In genomic region chr22:37816543-37817180, GRCh38 we compare ENCODE assay signal across 15 cellular contexts. TPM values are rescaled to one million over a fixed set of nuclear protein-coding genes. Genes with fewer than 3 reads are reported as not detected.
DNase-seq lines count a peak whose midpoint lies in the region; ATAC-seq, FAIRE-seq and TF ChIP-seq lines count a peak whose summit lies in the region.
"Had no signal": no experiment of that assay in that cellular context is flagged by ENCODE, and none has a peak within 500 bp of the region (broad histone marks: within the 10 kb centered on the region; RNA-seq: fewer than 3 reads in every experiment).

No MANE protein-coding gene starts in this region.

- no peak overlapping the region; a peak in 1 of 4 replicates for H3K9ac ChIP-seq in K562 (ENCODE audit: insufficient read depth in 1 of 2, low read depth in 2 of 2, low read length in 2 of 2)

- H3K79me2 ChIP-seq in K562 (ENCODE audit: control insufficient read depth, insufficient read depth, low read length) = 0 out of 3 replicates have a peak, but pooled peaks cover 4% of the 10 kb centered on the region

- H3K27ac ChIP-seq in K562 (ENCODE audit: extremely low read depth, low read depth, low read length) (no peak overlapping the region), right lobe of liver (peak overlapping the region in 2 of 3 donors; percentile 57 to 62)
- H3K27ac ChIP-seq: BLaER1 treated with 17β-estradiol and CSF1 and Interleukin-3, amounts not matched to agents 10 nM and 100 nM had no signal

- H3K4me1 Mint-ChIP-seq in activated CD4-positive, alpha-beta T cell treated with anti-CD3 and anti-CD28 coated beads, Interleukin-2, amount 10 ng/mL, durations not matched to agents 24 days and 14 days = peaks cover 8% of the 10 kb centered on the region
- H3K4me1 Mint-ChIP-seq in activated naive CD8-positive, alpha-beta T cell treated with anti-CD3 and anti-CD28 coated beads for 36 hours = peaks cover 10% of the 10 kb centered on the region

- no peak overlapping the region for H2AFZ ChIP-seq in K562 (ENCODE audit: low read depth, low read length)

- intact Hi-C loops in activated CD4-positive, alpha-beta T cell treated with anti-CD3 and anti-CD28 coated beads, Interleukin-2, amount 10 ng/mL, durations not matched to agents 24 days and 14 days (cut with micrococcal nuclease) = loop anchor here (1.0 kb wide), 3 partner anchors 9 to 118 kb away; partner anchors contain the start of gene GCAT
- intact Hi-C loops in K562 (cut with micrococcal nuclease) = loop anchor here (1.0 kb wide), 2 partner anchors 47 to 149 kb away; no protein-coding TSS in a partner anchor
- intact Hi-C loops in right lobe of liver (cut with DNase I) = loop anchor here (5.0 kb wide), 1 partner anchor 46 kb away; no protein-coding TSS in a partner anchor

- H3K27me3 ChIP-seq in K562 (ENCODE audit: control insufficient read depth in 2 of 2, insufficient read depth in 2 of 2, low read length in 2 of 2) (no peaks in the 10 kb centered on the region), right lobe of liver (no peaks in the 10 kb centered on the region)

- no peak for TF ChIP-seq POLR2A in K562 (conservative IDR thresholded peaks at IDR 0.05)
- TF ChIP-seq POLR2A in right lobe of liver (IDR thresholded peaks at IDR 0.05) = no peak

- peaks cover 5% of the 10 kb centered on the region for H3K36me3 Mint-ChIP-seq in activated CD4-positive, alpha-beta T cell treated with anti-CD3 and anti-CD28 coated beads, Interleukin-2, amount 10 ng/mL, durations not matched to agents 24 days and 14 days (ENCODE audit: low read depth)
- H3K36me3 Mint-ChIP-seq in activated naive CD8-positive, alpha-beta T cell treated with anti-CD3 and anti-CD28 coated beads for 36 hours = no peaks in the 10 kb centered on the region
- H3K36me3 Mint-ChIP-seq: CD4-positive, CD25-positive, alpha-beta regulatory T cell had no signal

- TF ChIP-seq EP300 in K562 (IDR thresholded peaks at IDR 0.05; ENCODE audit: low read length) = no peak

- H3K4me3 ChIP-seq in K562 (no peak overlapping the region), right lobe of liver (no peak overlapping the region)
- H3K4me3 ChIP-seq: BLaER1 treated with 17β-estradiol and CSF1 and Interleukin-3, amounts not matched to agents 10 nM and 100 nM had no signal

- FAIRE-seq in K562 (lab: Jason Lieb, UNC) = no peak
- FAIRE-seq: HTR-8/SVneo had no signal

- H4K20me1 ChIP-seq in K562 (replicated peaks; ENCODE audit: control insufficient read depth, insufficient read depth, low read length) = no peaks in the 10 kb centered on the region

- no peaks in the 10 kb centered on the region for H3K9me1 ChIP-seq in K562 (ENCODE audit: control insufficient read depth, insufficient read depth, low read length)

- TF ChIP-seq CTCF in K562 (IDR thresholded peaks at IDR 0.05 in 2 of 3, conservative IDR thresholded peaks at IDR 0.05 in 1 of 3; ENCODE audit: insufficient read depth in 2 of 3, low read depth in 1 of 3, low read length in 3 of 3) (no peak), right lobe of liver (IDR thresholded peaks at IDR 0.05) (no peak)

- no peak overlapping the region for H3K4me2 ChIP-seq in K562 (ENCODE audit: insufficient read depth, low read length)

- BruUV-seq in K562 (replicated peaks; lab: Mats Ljungman, UMichigan) = TSS peak; percentile 17

- no peak overlapping the region for H3K4me3 Mint-ChIP-seq in activated CD4-positive, alpha-beta T cell treated with anti-CD3 and anti-CD28 coated beads, Interleukin-2, amount 10 ng/mL, durations not matched to agents 24 days and 14 days
- H3K4me3 Mint-ChIP-seq in activated naive CD8-positive, alpha-beta T cell treated with anti-CD3 and anti-CD28 coated beads for 36 hours = no peak overlapping the region
- H3K4me3 Mint-ChIP-seq: CD4-positive, CD25-positive, alpha-beta regulatory T cell; H9 had no signal

- no peak for ATAC-seq in K562
- ATAC-seq in right lobe of liver = peak; percentile 65 to 86 (median 79)
- ATAC-seq in HG02884 (IDR thresholded peaks at IDR 0.05; ENCODE audit: unreplicated experiment) = no peak
- no peak for ATAC-seq in GM18870 (IDR thresholded peaks at IDR 0.05; ENCODE audit: unreplicated experiment)

- in situ Hi-C loops in K562 (cut with MboI) = loop anchor here (5.0 kb wide), 1 partner anchor 146 kb away; no protein-coding TSS in a partner anchor

- no peaks in the 10 kb centered on the region for H3K9me3 ChIP-seq in K562 (replicated peaks; ENCODE audit: control insufficient read depth, insufficient read depth, low read depth, low read length)
- H3K9me3 ChIP-seq in right lobe of liver = no peaks in the 10 kb centered on the region
- H3K9me3 ChIP-seq: BLaER1 treated with 17β-estradiol and CSF1 and Interleukin-3, amounts not matched to agents 10 nM and 100 nM had no signal

- H3K4me1 ChIP-seq in K562 (replicated peaks in 1 of 2; ENCODE audit: control insufficient read depth in 2 of 2, insufficient read depth in 2 of 2, low read length in 2 of 2) = peaks cover 7 to 14% of the 10 kb centered on the region in 2 experiments; a peak in 4 of 5 replicates
- peaks cover 0 to 34% (median 20%) of the 10 kb centered on the region in 4 donors for H3K4me1 ChIP-seq in right lobe of liver

- H3K27me3 Mint-ChIP-seq in activated CD4-positive, alpha-beta T cell treated with anti-CD3 and anti-CD28 coated beads, Interleukin-2, amount 10 ng/mL, durations not matched to agents 24 days and 14 days = peaks cover 17% of the 10 kb centered on the region
- peaks cover 40% of the 10 kb centered on the region for H3K27me3 Mint-ChIP-seq in activated naive CD8-positive, alpha-beta T cell treated with anti-CD3 and anti-CD28 coated beads for 36 hours

- H3K9me3 Mint-ChIP-seq in activated CD4-positive, alpha-beta T cell treated with anti-CD3 and anti-CD28 coated beads, Interleukin-2, amount 10 ng/mL, durations not matched to agents 24 days and 14 days = no peaks in the 10 kb centered on the region
- no peaks in the 10 kb centered on the region for H3K9me3 Mint-ChIP-seq in activated naive CD8-positive, alpha-beta T cell treated with anti-CD3 and anti-CD28 coated beads for 36 hours
- H3K9me3 Mint-ChIP-seq: CD4-positive, CD25-positive, alpha-beta regulatory T cell; H9 had no signal

- POLR2A ChIA-PET in K562 (lab: Yijun Ruan, JAX) = interaction anchor here (0.6 to 5.0 kb wide), 6 partner anchors 8 to 142 kb away, joined by 3 to 34 read pairs (median 4); partner anchors contain the start of genes ANKRD54, GCAT and LGALS1

- CTCF ChIA-PET in K562 (lab: Yijun Ruan, JAX; ENCODE audit: low intra/inter-chr PET ratio) = interaction anchor here (1.0 to 2.4 kb wide), 3 partner anchors 47 to 148 kb away, joined by 5 to 12 read pairs (median 9); no protein-coding TSS in a partner anchor

- TF ChIP-seq RAD21 in K562 (CRISPR knock-in tag; conservative IDR thresholded peaks at IDR 0.05 in 1 of 2, IDR thresholded peaks at IDR 0.05 in 1 of 2) = no peak

- peak; percentile 54 for DNase-seq in activated CD4-positive, alpha-beta T cell treated with anti-CD3 and anti-CD28 coated beads, Interleukin-2, amount 10 ng/mL, durations not matched to agents 24 days and 14 days
- no peak for DNase-seq in activated CD4-positive, alpha-beta T cell treated with anti-CD3 and anti-CD28 coated beads for 4 hours
- DNase-seq in K562 (ENCODE audit: extremely low read depth in 1 of 4, low spot score in 3 of 4) = no peak
- peak; percentile 63 to 89 (median 87) for DNase-seq in right lobe of liver
- no peak for DNase-seq in activated naive CD8-positive, alpha-beta T cell treated with anti-CD3 and anti-CD28 coated beads for 36 hours
- DNase-seq: 8988T; CD4-positive, CD25-positive, alpha-beta regulatory T cell; GOT3; H9; KBM-7 had no signal

- WGBS in K562 (ENCODE audit: insufficient coverage, low coverage, missing lambda C conversion rate) = 96% methylated on average over 10 of the region's 23 CpGs
- WGBS in right lobe of liver (ENCODE audit: insufficient coverage, low coverage, low lambda C conversion rate, missing lambda C conversion rate) = 53% methylated on average over 3 of the region's 23 CpGs

- H3K36me3 ChIP-seq in K562 (ENCODE audit: control insufficient read depth, insufficient read depth, low read length) (peaks cover 52% of the 10 kb centered on the region; the same call in 2 of the 3 replicates), right lobe of liver (peaks cover 0 to 19% (median 0%) of the 10 kb centered on the region in 4 donors)

- H3K27ac Mint-ChIP-seq in activated CD4-positive, alpha-beta T cell treated with anti-CD3 and anti-CD28 coated beads, Interleukin-2, amount 10 ng/mL, durations not matched to agents 24 days and 14 days = no peak overlapping the region
- H3K27ac Mint-ChIP-seq in activated naive CD8-positive, alpha-beta T cell treated with anti-CD3 and anti-CD28 coated beads for 36 hours = no peak overlapping the region
- H3K27ac Mint-ChIP-seq: CD4-positive, CD25-positive, alpha-beta regulatory T cell had no signal

RNA-seq across cellular contexts. Expression of gene GALR3, which starts 6.5 kb away (rescaled TPM):
- total RNA-seq in activated CD4-positive, alpha-beta T cell treated with anti-CD3 and anti-CD28 coated beads, Interleukin-2, amount 10 ng/mL, durations not matched to agents 24 days and 14 days = not detected in 2 replicates
- total RNA-seq in K562 (2011; cell fraction: chromatin; rRNA removed; ENCODE audit: low replicate concordance) = 0.44 TPM in 1 of 2 replicates, not detected in the other
- 0.33 and 0.53 TPM in 2 replicates for total RNA-seq in K562 (2011; cell fraction: nucleolus; rRNA removed)
- total RNA-seq in K562 (2011; cell fraction: nucleoplasm; rRNA removed) = 0.69 TPM in 1 of 2 replicates, not detected in the other
- total RNA-seq in K562 (2014; rRNA removed) (0.24 TPM in 1 of 2 replicates, not detected in the other), K562 (2014; rRNA removed; fragmentation: Illumina TruSeq; extraction: Trizol) (not detected in 2 replicates), K562 (2015; rRNA removed; fragmentation: Illumina TruSeq; extraction: Trizol) (not detected in 2 replicates), K562 (2021) (0.13 and 0.31 TPM in 2 replicates), right lobe of liver (under 1 TPM in 2 of 6 experiments, not detected in 4; 0.29 to 0.83 TPM)
- polyA plus RNA-seq in K562 (2011; rRNA removed) (0.11 TPM in 1 of 2 replicates, not detected in the other), K562 (2014; fragmentation: Illumina TruSeq; extraction: Trizol) (not detected in 2 replicates), K562 (2014; fragmentation: Nextera tagmentation; extraction: Ambion mirVana) (not detected), K562 (2014; rRNA removed) (not detected in 2 replicates)
- polyA plus RNA-seq in K562 (2011; cell fraction: cytosol; rRNA removed) = 0.07 TPM in 1 of 2 replicates, not detected in the other
- polyA plus RNA-seq in K562 (2011; cell fraction: nucleus; rRNA removed) = 0.33 and 0.38 TPM in 2 replicates
- polyA plus RNA-seq in K562 (2012) = 0.28 TPM in 1 of 2 replicates, not detected in the other
- not detected in 2 replicates for polyA minus RNA-seq in K562 (2011; rRNA and poly(A)+ RNA removed)
- polyA minus RNA-seq in K562 (2011; cell fraction: cytosol; rRNA and poly(A)+ RNA removed) = not detected in 2 replicates
- 0.27 TPM in 1 of 2 replicates, not detected in the other for polyA minus RNA-seq in K562 (2011; cell fraction: nucleus; rRNA and poly(A)+ RNA removed)
- not detected for total RNA-seq in activated naive CD8-positive, alpha-beta T cell treated with anti-CD3 and anti-CD28 coated beads for 36 hours
- total RNA-seq: CD4-positive, CD25-positive, alpha-beta regulatory T cell; Daoy had no signal
- polyA plus RNA-seq: CD4-positive, CD25-positive, alpha-beta regulatory T cell had no signal

RNA-seq across cellular contexts. Expression of gene GCAT, which starts 8.9 kb away (rescaled TPM):
- total RNA-seq in activated CD4-positive, alpha-beta T cell treated with anti-CD3 and anti-CD28 coated beads, Interleukin-2, amount 10 ng/mL, durations not matched to agents 24 days and 14 days = 27.7 and 28.9 TPM in 2 replicates
- total RNA-seq in K562 (2011; cell fraction: chromatin; rRNA removed; ENCODE audit: low replicate concordance) = 16.0 and 39.6 TPM in 2 replicates
- 46.5 and 53.8 TPM in 2 replicates for total RNA-seq in K562 (2011; cell fraction: nucleolus; rRNA removed)
- 23.7 and 29.9 TPM in 2 replicates for total RNA-seq in K562 (2011; cell fraction: nucleoplasm; rRNA removed)
- total RNA-seq in K562 (2014; rRNA removed) = 69.9 and 81.1 TPM in 2 replicates
- total RNA-seq in K562 (2014; rRNA removed; fragmentation: Illumina TruSeq; extraction: Trizol) = 9.3 and 13.6 TPM in 2 replicates
- total RNA-seq in K562 (2015; rRNA removed; fragmentation: Illumina TruSeq; extraction: Trizol) = 26.4 TPM in 2 replicates
- total RNA-seq in K562 (2021) = 61.7 and 63.4 TPM in 2 replicates
- polyA plus RNA-seq in K562 (2011; rRNA removed) = 21.1 and 31.0 TPM in 2 replicates
- 32.3 and 62.2 TPM in 2 replicates for polyA plus RNA-seq in K562 (2011; cell fraction: cytosol; rRNA removed)
- polyA plus RNA-seq in K562 (2011; cell fraction: nucleus; rRNA removed) = 68.1 and 71.9 TPM in 2 replicates
- polyA plus RNA-seq in K562 (2012) = 31.0 and 75.8 TPM in 2 replicates
- 31.8 and 50.7 TPM in 2 replicates for polyA plus RNA-seq in K562 (2014; fragmentation: Illumina TruSeq; extraction: Trizol)
- polyA plus RNA-seq in K562 (2014; fragmentation: Nextera tagmentation; extraction: Ambion mirVana) = 1 to 10 TPM; 1.9 to 5.3 TPM
- 57.7 and 57.8 TPM in 2 replicates for polyA plus RNA-seq in K562 (2014; rRNA removed)
- 6.5 and 8.8 TPM in 2 replicates for polyA minus RNA-seq in K562 (2011; rRNA and poly(A)+ RNA removed)
- 29.9 and 31.5 TPM in 2 replicates for polyA minus RNA-seq in K562 (2011; cell fraction: cytosol; rRNA and poly(A)+ RNA removed)
- polyA minus RNA-seq in K562 (2011; cell fraction: nucleus; rRNA and poly(A)+ RNA removed) = 15.6 and 25.7 TPM in 2 replicates
- 10 to 100 TPM; 21.9 to 43.0 (median 29.8) TPM for total RNA-seq in right lobe of liver
- total RNA-seq in activated naive CD8-positive, alpha-beta T cell treated with anti-CD3 and anti-CD28 coated beads for 36 hours = 10 to 100 TPM; 11.6 to 12.9 TPM

RNA-seq across cellular contexts. Expression of gene ANKRD54, which starts 27.5 kb away (rescaled TPM):
- 27.2 and 29.9 TPM in 2 replicates for total RNA-seq in activated CD4-positive, alpha-beta T cell treated with anti-CD3 and anti-CD28 coated beads, Interleukin-2, amount 10 ng/mL, durations not matched to agents 24 days and 14 days
- total RNA-seq in K562 (2011; cell fraction: chromatin; rRNA removed; ENCODE audit: low replicate concordance) = 21.8 and 45.7 TPM in 2 replicates
- total RNA-seq in K562 (2011; cell fraction: nucleolus; rRNA removed) = 36.7 and 40.0 TPM in 2 replicates
- total RNA-seq in K562 (2011; cell fraction: nucleoplasm; rRNA removed) = 35.6 and 41.5 TPM in 2 replicates
- 22.9 and 27.5 TPM in 2 replicates for total RNA-seq in K562 (2014; rRNA removed)
- total RNA-seq in K562 (2014; rRNA removed; fragmentation: Illumina TruSeq; extraction: Trizol) = 8.8 and 11.5 TPM in 2 replicates
- total RNA-seq in K562 (2015; rRNA removed; fragmentation: Illumina TruSeq; extraction: Trizol) = 16.1 and 17.0 TPM in 2 replicates
- total RNA-seq in K562 (2021) = 23.6 and 24.3 TPM in 2 replicates
- polyA plus RNA-seq in K562 (2011; rRNA removed) = 14.5 and 21.8 TPM in 2 replicates
- 21.8 and 41.2 TPM in 2 replicates for polyA plus RNA-seq in K562 (2011; cell fraction: cytosol; rRNA removed)
- polyA plus RNA-seq in K562 (2011; cell fraction: nucleus; rRNA removed) = 56.1 and 59.2 TPM in 2 replicates
- polyA plus RNA-seq in K562 (2012) = 16.4 and 21.6 TPM in 2 replicates
- 17.5 and 21.6 TPM in 2 replicates for polyA plus RNA-seq in K562 (2014; fragmentation: Illumina TruSeq; extraction: Trizol)
- polyA plus RNA-seq in K562 (2014; fragmentation: Nextera tagmentation; extraction: Ambion mirVana) = 10 to 100 TPM in 1 of 2 experiments, 1 to 10 TPM in 1; 5.9 to 11.6 TPM
- 22.4 and 24.6 TPM in 2 replicates for polyA plus RNA-seq in K562 (2014; rRNA removed)
- 5.2 and 12.7 TPM in 2 replicates for polyA minus RNA-seq in K562 (2011; rRNA and poly(A)+ RNA removed)
- polyA minus RNA-seq in K562 (2011; cell fraction: cytosol; rRNA and poly(A)+ RNA removed) = 9.3 and 11.3 TPM in 2 replicates
- 10.1 and 12.6 TPM in 2 replicates for polyA minus RNA-seq in K562 (2011; cell fraction: nucleus; rRNA and poly(A)+ RNA removed)
- total RNA-seq in right lobe of liver = 10 to 100 TPM in 2 of 6 experiments, 1 to 10 TPM in 4; 7.3 to 20.7 (median 9.7) TPM
- 10 to 100 TPM; 20.2 to 21.9 TPM for total RNA-seq in activated naive CD8-positive, alpha-beta T cell treated with anti-CD3 and anti-CD28 coated beads for 36 hours

RNA-seq across cellular contexts. Expression of gene EIF3L, which starts 32.6 kb away (rescaled TPM):
- 460 and 480 TPM in 2 replicates for total RNA-seq in activated CD4-positive, alpha-beta T cell treated with anti-CD3 and anti-CD28 coated beads, Interleukin-2, amount 10 ng/mL, durations not matched to agents 24 days and 14 days
- total RNA-seq in K562 (2011; cell fraction: chromatin; rRNA removed; ENCODE audit: low replicate concordance) = 160 and 200 TPM in 2 replicates
- 170 and 183 TPM in 2 replicates for total RNA-seq in K562 (2011; cell fraction: nucleolus; rRNA removed)
- 181 and 259 TPM in 2 replicates for total RNA-seq in K562 (2011; cell fraction: nucleoplasm; rRNA removed)
- total RNA-seq in K562 (2014; rRNA removed) (282 and 295 TPM in 2 replicates), K562 (2014; rRNA removed; fragmentation: Illumina TruSeq; extraction: Trizol) (347 and 353 TPM in 2 replicates), K562 (2015; rRNA removed; fragmentation: Illumina TruSeq; extraction: Trizol) (306 and 312 TPM in 2 replicates), K562 (2021) (402 and 426 TPM in 2 replicates), right lobe of liver (100 to 1,000 TPM; 117 to 200 (median 164) TPM)
- polyA plus RNA-seq in K562 (2011; rRNA removed) (699 and 703 TPM in 2 replicates), K562 (2014; fragmentation: Illumina TruSeq; extraction: Trizol) (395 and 506 TPM in 2 replicates), K562 (2014; fragmentation: Nextera tagmentation; extraction: Ambion mirVana) (100 to 1,000 TPM; 368 to 462 TPM), K562 (2014; rRNA removed) (257 and 313 TPM in 2 replicates)
- polyA plus RNA-seq in K562 (2011; cell fraction: cytosol; rRNA removed) = 552 and 733 TPM in 2 replicates
- 176 and 282 TPM in 2 replicates for polyA plus RNA-seq in K562 (2011; cell fraction: nucleus; rRNA removed)
- polyA plus RNA-seq in K562 (2012) = 544 and 794 TPM in 2 replicates
- 964 and 1,011 TPM in 2 replicates for polyA minus RNA-seq in K562 (2011; rRNA and poly(A)+ RNA removed)
- polyA minus RNA-seq in K562 (2011; cell fraction: cytosol; rRNA and poly(A)+ RNA removed) = 200 and 235 TPM in 2 replicates
- polyA minus RNA-seq in K562 (2011; cell fraction: nucleus; rRNA and poly(A)+ RNA removed) = 52.8 and 107 TPM in 2 replicates
- 100 to 1,000 TPM; 656 to 671 TPM for total RNA-seq in activated naive CD8-positive, alpha-beta T cell treated with anti-CD3 and anti-CD28 coated beads for 36 hours

Comparison
In these comparisons a context has a peak if more than half of its experiments do, and no peak if none do; other contexts are left out.
1. DNase-seq: peak in activated CD4-positive, alpha-beta T cell treated with anti-CD3 and anti-CD28 coated beads, Interleukin-2, amount 10 ng/mL, durations not matched to agents 24 days and 14 days (single experiment) and right lobe of liver (3 of 3); none in activated CD4-positive, alpha-beta T cell treated with anti-CD3 and anti-CD28 coated beads for 4 hours (0 of 2), K562 (0 of 4) and activated naive CD8-positive, alpha-beta T cell treated with anti-CD3 and anti-CD28 coated beads for 36 hours (single experiment).
2. ATAC-seq: peak in right lobe of liver (4 of 4); none in K562 (single experiment), HG02884 (single experiment) and GM18870 (single experiment).